21 cellular contexts compared by ENCODE assay signal in the genomic region with DNA sequence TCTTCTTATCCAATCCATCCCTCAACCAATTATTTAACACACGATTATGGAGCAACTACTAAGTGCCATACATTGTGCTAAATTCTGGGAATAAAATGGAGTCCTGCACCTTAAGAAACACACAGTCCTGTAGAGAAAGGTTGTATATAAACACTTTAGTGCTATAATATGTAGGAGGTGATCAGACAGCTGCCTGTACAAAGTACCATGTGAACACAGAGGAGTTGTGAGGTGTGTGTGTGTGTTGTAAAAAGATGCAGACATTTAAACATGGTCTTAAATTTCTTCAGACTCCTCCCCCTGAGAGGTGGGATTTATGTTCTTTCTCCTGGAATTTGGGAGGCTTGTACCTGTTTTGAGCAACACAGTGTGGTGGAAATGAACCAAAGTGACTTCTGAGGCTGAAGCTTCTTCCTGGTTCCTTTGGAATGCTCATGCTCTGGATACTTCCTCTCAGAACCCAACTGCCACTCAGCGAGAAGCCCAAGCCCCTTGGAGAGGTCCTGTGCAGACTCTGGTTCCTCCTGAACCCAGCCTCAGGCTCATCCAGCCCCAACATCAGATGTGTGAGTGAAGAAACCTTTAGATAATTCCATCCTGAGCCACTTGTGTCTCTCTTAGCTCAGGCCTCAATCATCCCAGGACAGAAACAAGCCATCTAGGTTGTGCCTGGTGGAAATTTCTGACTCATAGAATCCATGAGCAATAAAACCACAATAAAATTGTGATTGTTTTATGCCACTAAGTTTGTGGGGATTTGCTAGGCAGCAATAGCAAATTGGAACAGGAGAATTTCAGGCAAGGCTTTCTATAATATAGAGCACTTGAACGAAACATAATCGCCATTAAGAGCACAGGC.
DNase-seq lines count a peak whose midpoint lies in the region; ATAC-seq, FAIRE-seq and TF ChIP-seq lines count a peak whose summit lies in the region.
"Had no signal": no experiment of that assay in that cellular context is flagged by ENCODE, and none has a peak within 500 bp of the region (broad histone marks: within the 10 kb centered on the region; RNA-seq: fewer than 3 reads in every experiment).

No MANE protein-coding gene starts in this region.

- FAIRE-seq in bronchial epithelial cell (lab: Jason Lieb, UNC), result no peak
- FAIRE-seq: kidney, pancreas had no signal

- no peak for TF ChIP-seq CTCF in bronchial epithelial cell (IDR thresholded peaks at IDR 0.05; ENCODE audit: insufficient read depth, low read length, severe bottlenecking)

- H3K4me1 ChIP-seq in mucosa of rectum (ENCODE audit: control insufficient read depth in 2 of 2, insufficient read depth in 2 of 2, low read length in 2 of 2), result peaks cover 0 to 10% of the 10 kb centered on the region in 2 donors
- H3K4me1 ChIP-seq: pancreas, right lobe of liver, suprapubic skin had no signal

- peak overlapping the region; percentile 73 to 77 for H3K27ac ChIP-seq in mucosa of rectum (ENCODE audit: low read depth in 2 of 2, low read length in 2 of 2)
- H3K27ac ChIP-seq: pancreas, right lobe of liver, suprapubic skin had no signal

- no peak for ATAC-seq in HG02763 (IDR thresholded peaks at IDR 0.05; ENCODE audit: unreplicated experiment)
- ATAC-seq in HG03354 (IDR thresholded peaks at IDR 0.05; ENCODE audit: poor library complexity, severe bottlenecking, unreplicated experiment), result no peak
- ATAC-seq: naive thymus-derived CD4-positive, alpha-beta T cell; pancreas; right lobe of liver; T-cell had no signal

- no peaks in the 10 kb centered on the region for H3K27me3 ChIP-seq in bronchial epithelial cell (ENCODE audit: control insufficient read depth, insufficient read depth, low read length)
- no peaks in the 10 kb centered on the region for H3K27me3 ChIP-seq in mucosa of rectum (ENCODE audit: control insufficient read depth in 2 of 2, insufficient read depth in 2 of 2, low read length in 2 of 2)
- H3K27me3 ChIP-seq: pancreas, right lobe of liver, suprapubic skin had no signal

- no peak overlapping the region for H3K9ac ChIP-seq in mucosa of rectum (ENCODE audit: low read depth in 1 of 2, low read length in 2 of 2)

- H3K9me3 ChIP-seq in mucosa of rectum (ENCODE audit: control insufficient read depth in 2 of 2, low read length in 2 of 2), result no peaks in the 10 kb centered on the region
- H3K9me3 ChIP-seq: pancreas, right lobe of liver, suprapubic skin had no signal

- H3K4me3 ChIP-seq in bronchial epithelial cell (ENCODE audit: low read depth, low read length), result no peak overlapping the region
- H3K4me3 ChIP-seq in mucosa of rectum (ENCODE audit: low read length in 2 of 2), result peak overlapping the region in 1 of 2 donors; percentile 31
- H3K4me3 ChIP-seq: pancreas, right lobe of liver, suprapubic skin had no signal

- peak; percentile 13 for DNase-seq in AG20443 (ENCODE audit: low spot score)
- DNase-seq in LHCN-M2 (ENCODE audit: low read depth), result peak; percentile 86
- peak; percentile 18 for DNase-seq in bronchial epithelial cell (ENCODE audit: low read depth)
- no peak for DNase-seq in Ammon's horn (ENCODE audit: low spot score)
- DNase-seq in activated CD4-positive, CD25-positive, alpha-beta regulatory T cell treated with anti-CD3 and anti-CD28 coated beads, Interleukin-2, amount 50 U/mL, for 72 hours, result no peak
- DNase-seq: activated CD4-positive, alpha-beta T cell treated with anti-CD3 and anti-CD28 coated beads, Interleukin-2, amount 50 U/mL, for 4 hours; activated effector memory CD4-positive, alpha-beta T cell treated with anti-CD3 and anti-CD28 coated beads, Interleukin-2, amount 50 U/mL, for 16 hours; amniotic stem cell; central memory CD4-positive, alpha-beta T cell; kidney; naive thymus-derived CD4-positive, alpha-beta T cell; NCI-H2171; NCI-H526; pancreas; right lobe of liver; SHP77 treated with DMSO at 0.1 percent for 48 hours; T-cell had no signal

- H3K36me3 ChIP-seq in bronchial epithelial cell (ENCODE audit: control insufficient read depth, insufficient read depth, low read length) (no peaks in the 10 kb centered on the region), mucosa of rectum (ENCODE audit: control insufficient read depth in 2 of 2, insufficient read depth in 2 of 2, low read length in 2 of 2) (no peaks in the 10 kb centered on the region)
- H3K36me3 ChIP-seq: pancreas, right lobe of liver, suprapubic skin had no signal

Comparison
In these comparisons a context has a peak if more than half of its experiments do, and no peak if none do; other contexts are left out.
1. DNase-seq: peak in AG20443 (single experiment), LHCN-M2 (single experiment) and bronchial epithelial cell (single experiment); none in Ammon's horn (single experiment) and activated CD4-positive, CD25-positive, alpha-beta regulatory T cell treated with anti-CD3 and anti-CD28 coated beads, Interleukin-2, amount 50 U/mL, for 72 hours (single experiment).